Comparison of ENCODE assay signal across 27 cellular contexts in genomic region chr16:88344411-88345030, GRCh38.
"Had no signal": no experiment of that assay in that cellular context is flagged by ENCODE, and none has a peak within 500 bp of the region (broad histone marks: within the 10 kb centered on the region; RNA-seq: fewer than 3 reads in every experiment).

No MANE protein-coding gene starts in this region.

- ATAC-seq: activated CD8-positive, alpha-beta memory T cell treated with anti-CD3 and anti-CD28 coated beads, Interleukin-2, amount 10 ng/mL, durations not matched to agents 7 days and 5 days; activated naive CD4-positive, alpha-beta T cell treated with anti-CD3 and anti-CD28 coated beads, Interleukin-2, amount 50 U/mL, for 72 hours; activated naive CD8-positive, alpha-beta T cell treated with anti-CD3 and anti-CD28 coated beads, Interleukin-2, amount 50 U/mL, for 24 hours; T-helper 17 cell had no signal

- H3K4me3 ChIP-seq: Peyer's patch had no signal

- DNase-seq: activated B cell treated with CpG ODN at 0.5 μM for 24 hours; activated CD4-positive, alpha-beta T cell treated with anti-CD3 and anti-CD28 coated beads for 1 hour; activated CD4-positive, alpha-beta T cell treated with anti-CD3 and anti-CD28 coated beads, Interleukin-2, amount 10 ng/mL, durations not matched to agents 24 days and 14 days; activated CD4-positive, alpha-beta T cell treated with anti-CD3 and anti-CD28 coated beads, Interleukin-2, amount 50 U/mL, for 48 hours; activated CD8-positive, alpha-beta memory T cell treated with anti-CD3 and anti-CD28 coated beads, Interleukin-2, amount 10 ng/mL, durations not matched to agents 7 days and 5 days; activated effector memory CD4-positive, alpha-beta T cell treated with Interleukin-2 at 50 U/mL for 16 hours; activated naive CD4-positive, alpha-beta T cell treated with Interleukin-2 at 50 U/mL for 16 hours; activated naive CD8-positive, alpha-beta T cell treated with anti-CD3 and anti-CD28 coated beads, Interleukin-2, amount 50 U/mL, for 24 hours; activated T-cell treated with anti-CD3 and anti-CD28 coated beads, Interleukin-2, amount 50 U/mL, for 24 hours; amniotic stem cell; KG1; NCI-H1092; NCI-H1417; NCI-H1930; NCI-H2107; NCI-H2171 treated with DMSO at 0.1 percent for 48 hours; NCI-H345; NCI-H510A; NCI-H526 treated with DMSO at 0.1 percent for 48 hours; NCI-H82; Peyer's patch; SIG-M5; T-helper 17 cell; T-helper 9 cell had no signal

- H3K4me1 ChIP-seq: Peyer's patch had no signal

- FAIRE-seq: astrocyte had no signal

- H3K27me3 ChIP-seq: Peyer's patch had no signal

- H3K36me3 ChIP-seq: Peyer's patch had no signal

- H3K27ac ChIP-seq: Peyer's patch, RWPE1 had no signal

- H3K9me3 ChIP-seq: Peyer's patch had no signal
